8 cellular contexts compared by ENCODE assay signal in the genomic region with DNA sequence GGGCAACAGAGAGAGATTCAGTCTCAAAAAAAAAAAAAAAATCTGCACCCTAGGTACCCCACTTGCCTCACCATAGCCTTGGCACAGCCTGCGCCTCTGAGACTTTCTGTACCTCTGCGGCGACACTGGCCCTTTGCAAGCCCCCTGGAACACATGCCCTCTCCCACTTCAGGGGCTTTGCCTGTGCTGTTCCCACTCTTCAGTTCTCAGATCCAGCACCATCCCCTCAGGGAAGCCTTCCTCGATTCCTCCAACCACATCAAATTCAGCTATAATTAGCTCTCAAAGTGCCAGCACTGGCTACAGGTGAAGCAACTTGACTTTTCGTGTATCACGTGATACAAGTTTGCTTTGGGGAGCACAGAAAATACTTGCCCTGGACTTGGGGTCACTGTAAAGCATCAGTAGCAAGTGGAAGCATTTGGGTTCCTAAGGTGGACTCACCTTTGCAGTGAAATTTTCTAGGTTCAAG. TPM values are rescaled to one million over a fixed set of nuclear protein-coding genes. Genes with fewer than 3 reads are reported as not detected.
A peak's percentile ranks its signal among the peaks of the same experiment; 100 is the strongest.
DNase-seq lines count a peak whose midpoint lies in the region; ATAC-seq, FAIRE-seq and TF ChIP-seq lines count a peak whose summit lies in the region.

No MANE protein-coding gene starts in this region.

- no peak for TF ChIP-seq CTCF in keratinocyte (optimal IDR thresholded peaks at IDR 0.05 in 1 of 3, IDR thresholded peaks at IDR 0.05 in 1 of 3, conservative IDR thresholded peaks at IDR 0.05 in 1 of 3; ENCODE audit: extremely low read depth in 1 of 3, insufficient read depth in 2 of 3, low read length in 3 of 3)
- no peak for TF ChIP-seq CTCF in suprapubic skin (IDR thresholded peaks at IDR 0.05)

- H3K27ac Mint-ChIP-seq in T-helper 2 cell treated with Interferon-gamma antibody and Interleukin-4, amounts not matched to agents 5 μg/mL and 100 μg/mL, for 36 hours: peak overlapping the region; percentile 90
- peak overlapping the region; percentile 91 for H3K27ac Mint-ChIP-seq in activated naive CD8-positive, alpha-beta T cell treated with anti-CD3 and anti-CD28 coated beads for 36 hours

- peaks cover 36% of the 10 kb centered on the region for H3K79me2 ChIP-seq in keratinocyte (ENCODE audit: control insufficient read depth, insufficient read depth, low read length)

- H3K4me1 Mint-ChIP-seq in T-helper 2 cell treated with Interferon-gamma antibody and Interleukin-4, amounts not matched to agents 5 μg/mL and 100 μg/mL, for 36 hours (ENCODE audit: low read depth): peaks cover 47% of the 10 kb centered on the region
- peaks cover 45% of the 10 kb centered on the region for H3K4me1 Mint-ChIP-seq in activated naive CD8-positive, alpha-beta T cell treated with anti-CD3 and anti-CD28 coated beads for 36 hours

- TF ChIP-seq EP300 in suprapubic skin (IDR thresholded peaks at IDR 0.05): no peak

- peak overlapping the region; percentile 79 for H2AFZ ChIP-seq in keratinocyte (ENCODE audit: control insufficient read depth, low read length)

- H3K4me3 ChIP-seq in keratinocyte (ENCODE audit: control insufficient read depth in 2 of 3, extremely low read depth in 1 of 3, insufficient read depth in 2 of 3, low read depth in 1 of 3, low read length in 3 of 3) (peak overlapping the region; percentile 42 to 71 (median 70)), suprapubic skin (peak overlapping the region; percentile 48)

- WGBS in suprapubic skin: 55% methylated on average over 6 of the region's 6 CpGs

- H3K27ac ChIP-seq in keratinocyte (ENCODE audit: control insufficient read depth, insufficient read depth, low read length) (peak overlapping the region; percentile 54), suprapubic skin (no peak overlapping the region)

- dilution Hi-C loops in keratinocyte (cut with MboI; ENCODE audit: extremely low pct_ligation_motif_present, low sequenced_read_pairs): no loop called here

- peaks cover 20% of the 10 kb centered on the region for H4K20me1 ChIP-seq in keratinocyte (ENCODE audit: control insufficient read depth, extremely low read depth, insufficient read depth, low read length)

- H3K4me2 ChIP-seq in keratinocyte (ENCODE audit: control insufficient read depth, extremely low read depth, insufficient read depth, low read depth, low read length): peak overlapping the region; percentile 89

- no peak for TF ChIP-seq POLR2A in suprapubic skin (IDR thresholded peaks at IDR 0.05)

- peaks cover 8% of the 10 kb centered on the region for H3K36me3 Mint-ChIP-seq in T-helper 2 cell treated with Interferon-gamma antibody and Interleukin-4, amounts not matched to agents 5 μg/mL and 100 μg/mL, for 36 hours (ENCODE audit: low read depth)
- peaks cover 23% of the 10 kb centered on the region for H3K36me3 Mint-ChIP-seq in activated naive CD8-positive, alpha-beta T cell treated with anti-CD3 and anti-CD28 coated beads for 36 hours

- no peaks in the 10 kb centered on the region for H3K9me3 Mint-ChIP-seq in T-helper 2 cell treated with Interferon-gamma antibody and Interleukin-4, amounts not matched to agents 5 μg/mL and 100 μg/mL, for 36 hours
- no peaks in the 10 kb centered on the region for H3K9me3 Mint-ChIP-seq in activated naive CD8-positive, alpha-beta T cell treated with anti-CD3 and anti-CD28 coated beads for 36 hours

- peaks cover 37% of the 10 kb centered on the region for H3K4me1 ChIP-seq in keratinocyte (ENCODE audit: control insufficient read depth, extremely low read depth, insufficient read depth, low read length)
- peaks cover 56% of the 10 kb centered on the region for H3K4me1 ChIP-seq in suprapubic skin

- no peaks in the 10 kb centered on the region for H3K27me3 Mint-ChIP-seq in T-helper 2 cell treated with Interferon-gamma antibody and Interleukin-4, amounts not matched to agents 5 μg/mL and 100 μg/mL, for 36 hours (ENCODE audit: low read depth)
- no peaks in the 10 kb centered on the region for H3K27me3 Mint-ChIP-seq in activated naive CD8-positive, alpha-beta T cell treated with anti-CD3 and anti-CD28 coated beads for 36 hours

- no peak for DNase-seq in T-helper 2 cell treated with Interferon-gamma antibody and Interleukin-4, amounts not matched to agents 5 μg/mL and 100 μg/mL, for 36 hours (ENCODE audit: low spot score)
- no peak for DNase-seq in T-helper 2 cell
- DNase-seq in activated naive CD8-positive, alpha-beta T cell treated with anti-CD3 and anti-CD28 coated beads for 36 hours: no peak
- no peak for DNase-seq in keratinocyte (ENCODE audit: low read depth, low spot score)
- DNase-seq in suprapubic skin (ENCODE audit: low spot score in 2 of 2): peak in 1 of 2 donors; percentile 60
- DNase-seq in NCI-H187 treated with DMSO at 0.1 percent for 48 hours (lab: John Stamatoyannopoulos, UW): no peak
- DNase-seq in activated CD4-positive, alpha-beta T cell treated with anti-CD3 and anti-CD28 coated beads, Interleukin-2, amount 50 U/mL, for 1 hour: no peak

- H3K9me3 ChIP-seq in keratinocyte (ENCODE audit: control insufficient read depth, low read depth, low read length) (no peaks in the 10 kb centered on the region), suprapubic skin (no peaks in the 10 kb centered on the region)

- ATAC-seq in GM19035 (IDR thresholded peaks at IDR 0.05; ENCODE audit: unreplicated experiment): no peak

- H3K9ac ChIP-seq in keratinocyte (ENCODE audit: control insufficient read depth, extremely low read depth, insufficient read depth, low read length): peak overlapping the region; percentile 73

- H3K36me3 ChIP-seq in keratinocyte (ENCODE audit: control insufficient read depth in 2 of 2, extremely low read depth in 1 of 2, insufficient read depth in 2 of 2, low read length in 2 of 2) (peaks cover 0 to 9% of the 10 kb centered on the region in 2 experiments), suprapubic skin (no peaks in the 10 kb centered on the region)

- peak overlapping the region; percentile 86 for H3K4me3 Mint-ChIP-seq in T-helper 2 cell treated with Interferon-gamma antibody and Interleukin-4, amounts not matched to agents 5 μg/mL and 100 μg/mL, for 36 hours
- peak overlapping the region; percentile 82 for H3K4me3 Mint-ChIP-seq in activated naive CD8-positive, alpha-beta T cell treated with anti-CD3 and anti-CD28 coated beads for 36 hours

- H3K9me1 ChIP-seq in keratinocyte (ENCODE audit: control insufficient read depth, extremely low read depth, insufficient read depth, low read length): peaks cover 7% of the 10 kb centered on the region

- H3K27me3 ChIP-seq in keratinocyte (ENCODE audit: control insufficient read depth, extremely low read depth, insufficient read depth, low read length): no peaks in the 10 kb centered on the region
- H3K27me3 ChIP-seq in suprapubic skin: no peaks in the 10 kb centered on the region

- FAIRE-seq in keratinocyte (lab: Jason Lieb, UNC): no peak

RNA-seq across cellular contexts. Expression of gene UBE2V1, which starts 2.1 kb away (rescaled TPM):
- total RNA-seq in activated naive CD8-positive, alpha-beta T cell treated with anti-CD3 and anti-CD28 coated beads for 36 hours: 100 to 1,000 TPM; 150 to 156 TPM
- polyA plus RNA-seq in keratinocyte: 61.8 to 155 TPM (median 117 TPM) in 3 replicates
- 233 TPM for polyA plus RNA-seq in keratinocyte (2011; ENCODE audit: low read depth)
- polyA plus RNA-seq in keratinocyte (2011; cell fraction: cytosol; rRNA removed): 146 and 182 TPM in 2 replicates
- 132 and 143 TPM in 2 replicates for polyA plus RNA-seq in keratinocyte (2011; cell fraction: nucleus; rRNA removed)
- 92.0 and 131 TPM in 2 replicates for polyA plus RNA-seq in keratinocyte (2012; ENCODE audit: low replicate concordance)
- 32.3 to 92.9 TPM (median 62.0 TPM) in 3 replicates for polyA minus RNA-seq in keratinocyte
- 37.2 TPM for polyA minus RNA-seq in keratinocyte (2011; cell fraction: cytosol; rRNA and poly(A)+ RNA removed)
- polyA minus RNA-seq in keratinocyte (2011; cell fraction: nucleus; rRNA and poly(A)+ RNA removed): 32.3 and 62.8 TPM in 2 replicates
- 100 to 1,000 TPM in 2 of 4 donors, 10 to 100 TPM in 2; 80.5 to 162 (median 99.0) TPM for total RNA-seq in suprapubic skin

RNA-seq across cellular contexts. Expression of gene PEDS1, which starts 38.4 kb away (rescaled TPM):
- 10 to 100 TPM; 17.4 to 19.3 TPM for total RNA-seq in activated naive CD8-positive, alpha-beta T cell treated with anti-CD3 and anti-CD28 coated beads for 36 hours
- 48.7 to 77.3 TPM (median 62.3 TPM) in 3 replicates for polyA plus RNA-seq in keratinocyte
- 33.8 TPM for polyA plus RNA-seq in keratinocyte (2011; ENCODE audit: low read depth)
- polyA plus RNA-seq in keratinocyte (2011; cell fraction: cytosol; rRNA removed): 70.2 and 70.3 TPM in 2 replicates
- 95.5 and 103 TPM in 2 replicates for polyA plus RNA-seq in keratinocyte (2011; cell fraction: nucleus; rRNA removed)
- polyA plus RNA-seq in keratinocyte (2012; ENCODE audit: low replicate concordance): 45.3 and 52.4 TPM in 2 replicates
- 117 to 209 TPM (median 146 TPM) in 3 replicates for polyA minus RNA-seq in keratinocyte
- polyA minus RNA-seq in keratinocyte (2011; cell fraction: cytosol; rRNA and poly(A)+ RNA removed): 103 TPM
- 42.4 and 47.5 TPM in 2 replicates for polyA minus RNA-seq in keratinocyte (2011; cell fraction: nucleus; rRNA and poly(A)+ RNA removed)
- 10 to 100 TPM; 30.5 to 82.2 (median 57.3) TPM for total RNA-seq in suprapubic skin
